ENCODE assay signal across 35 cellular contexts in genomic region chr20:37473249-37474000, GRCh38. TPM values are rescaled to one million over a fixed set of nuclear protein-coding genes. Genes with fewer than 3 reads are reported as not detected.
"Had no signal": no experiment of that assay in that cellular context is flagged by ENCODE, and none has a peak within 500 bp of the region (broad histone marks: within the 10 kb centered on the region; RNA-seq: fewer than 3 reads in every experiment).

No MANE protein-coding gene starts in this region.

- H3K27ac ChIP-seq: cardiac muscle cell, Peyer's patch, RWPE1, WERI-Rb-1 had no signal

- ATAC-seq: activated CD8-positive, alpha-beta memory T cell treated with anti-CD3 and anti-CD28 coated beads, Interleukin-2, amount 10 ng/mL, durations not matched to agents 7 days and 5 days; activated T-helper 17 cell treated with anti-CD3 and anti-CD28 coated beads, Interleukin-2, amount 50 U/mL, for 72 hours; PC-3 had no signal

- H3K27ac Mint-ChIP-seq: activated CD4-positive, alpha-beta memory T cell treated with anti-CD3 and anti-CD28 coated beads, Interleukin-2, amount 10 ng/mL, durations not matched to agents 7 days and 5 days; activated CD8-positive, alpha-beta memory T cell treated with anti-CD3 and anti-CD28 coated beads, Interleukin-2, amount 10 ng/mL, durations not matched to agents 7 days and 5 days; activated naive CD8-positive, alpha-beta T cell treated with anti-CD3 and anti-CD28 coated beads for 36 hours; activated T-helper 17 cell treated with anti-CD3 and anti-CD28 coated beads, Interleukin-2, amount 50 U/mL, for 72 hours had no signal

- H3K36me3 Mint-ChIP-seq: activated CD8-positive, alpha-beta memory T cell treated with anti-CD3 and anti-CD28 coated beads, Interleukin-2, amount 10 ng/mL, durations not matched to agents 7 days and 5 days; activated naive CD8-positive, alpha-beta T cell treated with anti-CD3 and anti-CD28 coated beads for 36 hours had no signal

- H3K4me3 ChIP-seq: cardiac muscle cell, Peyer's patch had no signal

- H3K4me1 Mint-ChIP-seq: activated CD4-positive, alpha-beta memory T cell treated with anti-CD3 and anti-CD28 coated beads, Interleukin-2, amount 10 ng/mL, durations not matched to agents 7 days and 5 days; activated CD8-positive, alpha-beta memory T cell treated with anti-CD3 and anti-CD28 coated beads, Interleukin-2, amount 10 ng/mL, durations not matched to agents 7 days and 5 days; activated naive CD8-positive, alpha-beta T cell treated with anti-CD3 and anti-CD28 coated beads for 36 hours; activated T-helper 17 cell treated with anti-CD3 and anti-CD28 coated beads, Interleukin-2, amount 50 U/mL, for 72 hours had no signal

- H3K9me3 ChIP-seq: Peyer's patch had no signal

- H3K27me3 Mint-ChIP-seq: activated naive CD8-positive, alpha-beta T cell treated with anti-CD3 and anti-CD28 coated beads for 36 hours had no signal

- H3K4me3 Mint-ChIP-seq: activated CD4-positive, alpha-beta memory T cell treated with anti-CD3 and anti-CD28 coated beads, Interleukin-2, amount 10 ng/mL, durations not matched to agents 7 days and 5 days; activated CD8-positive, alpha-beta memory T cell treated with anti-CD3 and anti-CD28 coated beads, Interleukin-2, amount 10 ng/mL, durations not matched to agents 7 days and 5 days; activated naive CD8-positive, alpha-beta T cell treated with anti-CD3 and anti-CD28 coated beads for 36 hours; activated T-helper 17 cell treated with anti-CD3 and anti-CD28 coated beads, Interleukin-2, amount 50 U/mL, for 72 hours; central memory CD8-positive, alpha-beta T cell had no signal

- H3K27me3 ChIP-seq: cardiac muscle cell, Peyer's patch had no signal

- H3K4me1 ChIP-seq: Peyer's patch had no signal

- H3K36me3 ChIP-seq: cardiac muscle cell, Peyer's patch, WERI-Rb-1 had no signal

- DNase-seq: activated CD4-positive, alpha-beta memory T cell treated with anti-CD3 and anti-CD28 coated beads, Interleukin-2, amount 10 ng/mL, durations not matched to agents 7 days and 5 days; activated CD4-positive, alpha-beta T cell treated with anti-CD3 and anti-CD28 coated beads for 1 hour; activated CD4-positive, alpha-beta T cell treated with anti-CD3 and anti-CD28 coated beads for 48 hours; activated CD4-positive, CD25-positive, alpha-beta regulatory T cell; activated CD8-positive, alpha-beta memory T cell treated with anti-CD3 and anti-CD28 coated beads for 24 hours; activated CD8-positive, alpha-beta memory T cell treated with anti-CD3 and anti-CD28 coated beads, Interleukin-2, amount 10 ng/mL, durations not matched to agents 7 days and 5 days; activated CD8-positive, alpha-beta memory T cell treated with anti-CD3 and anti-CD28 coated beads, Interleukin-2, amount 50 U/mL, for 48 hours; activated effector memory CD4-positive, alpha-beta T cell treated with anti-CD3 and anti-CD28 coated beads, Interleukin-2, amount 50 U/mL, for 16 hours; activated naive CD4-positive, alpha-beta T cell; activated naive CD4-positive, alpha-beta T cell treated with anti-CD3 and anti-CD28 coated beads, Interleukin-2, amount 50 U/mL, for 16 hours; activated naive CD8-positive, alpha-beta T cell treated with anti-CD3 and anti-CD28 coated beads for 36 hours; activated T-cell treated with anti-CD3 and anti-CD28 coated beads, Interleukin-2, amount 50 U/mL, for 48 hours; amniotic stem cell; aorta; NCI-H1092 treated with DMSO at 0.1 percent for 48 hours; NCI-H1417; NCI-H1694; NCI-H1930; NCI-H2081 treated with DMSO at 0.1 percent for 48 hours; NCI-H226; NCI-H446 treated with DMSO at 0.1 percent for 48 hours; NCI-H524; PC-3; Peyer's patch; Right ventricle myocardium superior; SW 1271; T-helper 1 cell; T-helper 2 cell; T-helper 9 cell; WERI-Rb-1 had no signal

- H3K9me3 Mint-ChIP-seq: activated CD4-positive, alpha-beta memory T cell treated with anti-CD3 and anti-CD28 coated beads, Interleukin-2, amount 10 ng/mL, durations not matched to agents 7 days and 5 days; activated naive CD8-positive, alpha-beta T cell treated with anti-CD3 and anti-CD28 coated beads for 36 hours; central memory CD8-positive, alpha-beta T cell had no signal

RNA-seq across cellular contexts. Expression of gene NNAT, which starts 47.6 kb away (rescaled TPM):
- total RNA-seq: activated CD4-positive, alpha-beta memory T cell treated with anti-CD3 and anti-CD28 coated beads, Interleukin-2, amount 10 ng/mL, durations not matched to agents 7 days and 5 days; activated CD8-positive, alpha-beta memory T cell treated with anti-CD3 and anti-CD28 coated beads, Interleukin-2, amount 10 ng/mL, durations not matched to agents 7 days and 5 days; M059J; PC-3; Peyer's patch; Right ventricle myocardium superior had no signal
